In the genomic region with DNA sequence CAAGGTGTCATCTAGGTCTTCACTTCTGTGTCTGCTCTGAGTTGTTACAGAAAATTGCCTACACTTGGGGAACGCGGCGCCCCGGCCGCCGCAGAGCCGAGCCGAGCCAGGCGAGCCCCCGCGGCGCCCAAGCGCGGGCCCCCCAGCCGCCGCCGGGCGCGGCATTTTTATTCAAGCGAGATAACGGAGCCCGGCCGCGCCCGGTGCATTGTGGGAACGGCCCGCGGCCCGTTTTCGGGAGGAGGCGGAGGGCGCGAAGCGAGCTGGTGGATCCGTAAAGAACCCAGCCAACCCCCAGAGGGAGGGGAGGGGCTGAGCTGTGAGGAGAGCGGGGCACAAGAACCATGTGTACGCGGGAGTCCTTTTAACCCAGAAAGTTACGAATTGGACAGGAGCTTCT, we compare ENCODE assay signal across 8 cellular contexts.
DNase-seq lines count a peak whose midpoint lies in the region; ATAC-seq and TF ChIP-seq lines count a peak whose summit lies in the region.

No MANE protein-coding gene starts in this region.

- H2BK15ac ChIP-seq in mesenchymal stem cell (ENCODE audit: low read depth, poor library complexity, severe bottlenecking) = no peak overlapping the region

- in situ Hi-C loops in Caki2 (cut with HindIII; ENCODE audit: low pct_unique_long_range_greater_than_20kb, low sequenced_read_pairs) = no loop called here

- H4K91ac ChIP-seq in mesenchymal stem cell (ENCODE audit: low read length) = no peak overlapping the region

- H3K9me3 ChIP-seq in endocrine pancreas (ENCODE audit: control insufficient read depth, low read length) = no peaks in the 10 kb centered on the region
- H3K9me3 ChIP-seq in mesenchymal stem cell (ENCODE audit: control insufficient read depth, low read length) = peaks cover 7% of the 10 kb centered on the region
- no peaks in the 10 kb centered on the region for H3K9me3 ChIP-seq in upper lobe of left lung

- no peak for TF ChIP-seq POLR2A in upper lobe of left lung (IDR thresholded peaks at IDR 0.05)

- no peak overlapping the region for H2BK120ac ChIP-seq in mesenchymal stem cell (ENCODE audit: low read depth, low read length)

- WGBS in mesenchymal stem cell = 2% methylated on average over 34 of the region's 39 CpGs
- 4 to 9% methylated on average over 7 to 39 of the region's 39 CpGs for WGBS in upper lobe of left lung, 2 donors

- no peak overlapping the region for H3K27ac ChIP-seq in mesenchymal stem cell (ENCODE audit: low read length, poor library complexity, severe bottlenecking)
- no peak overlapping the region for H3K27ac ChIP-seq in upper lobe of left lung

- peak overlapping the region in 1 of 2 experiments; percentile 47 for H3K4ac ChIP-seq in mesenchymal stem cell (ENCODE audit: low read depth in 1 of 2, low read length in 2 of 2)

- TF ChIP-seq EP300 in upper lobe of left lung (IDR thresholded peaks at IDR 0.05) = no peak

- H3K4me2 ChIP-seq in mesenchymal stem cell (ENCODE audit: low read length, poor library complexity, severe bottlenecking) = peak overlapping the region; percentile 74

- H3K4me3 ChIP-seq in endocrine pancreas (ENCODE audit: control insufficient read depth, insufficient read depth, low read length) = peak overlapping the region; percentile 10
- peak overlapping the region; percentile 32 to 73 for H3K4me3 ChIP-seq in mesenchymal stem cell (ENCODE audit: insufficient read depth in 1 of 2, low read depth in 1 of 2, low read length in 2 of 2)
- H3K4me3 ChIP-seq in upper lobe of left lung = peak overlapping the region in 3 of 4 donors; percentile 21 to 33 (median 29)

- H2AFZ ChIP-seq in mesenchymal stem cell (ENCODE audit: low read depth, low read length) = peak overlapping the region; percentile 39

- DNase-seq in Caki2 (ENCODE audit: low read depth) (peak; percentile 25), NCI-H1105 (lab: John Stamatoyannopoulos, UW) (peak; percentile 19), mesenchymal stem cell (peak; percentile 35), upper lobe of left lung (peak in 1 of 2 donors; percentile 88), DMS79 (lab: John Stamatoyannopoulos, UW) (no peak), mesenteric fat pad (ENCODE audit: low spot score) (no peak)

- H3K4me1 ChIP-seq in endocrine pancreas (ENCODE audit: control insufficient read depth, insufficient read depth, low read length) = no peaks in the 10 kb centered on the region
- peaks cover 5% of the 10 kb centered on the region for H3K4me1 ChIP-seq in mesenchymal stem cell (ENCODE audit: control insufficient read depth, insufficient read depth, low read depth, low read length)
- peaks cover 0 to 8% (median 0%) of the 10 kb centered on the region in 4 donors for H3K4me1 ChIP-seq in upper lobe of left lung

- no peak overlapping the region for H2BK5ac ChIP-seq in mesenchymal stem cell (ENCODE audit: low read depth, low read length, poor library complexity, severe bottlenecking)

- H3K36me3 ChIP-seq in endocrine pancreas (ENCODE audit: control insufficient read depth, insufficient read depth, low read length) (no peaks in the 10 kb centered on the region), mesenchymal stem cell (ENCODE audit: control insufficient read depth in 1 of 2, insufficient read depth in 2 of 2, low read depth in 1 of 2, low read length in 2 of 2) (no peaks in the 10 kb centered on the region), upper lobe of left lung (no peaks in the 10 kb centered on the region)

- no peak overlapping the region for H2AK5ac ChIP-seq in mesenchymal stem cell (ENCODE audit: low read length, severe bottlenecking)

- ATAC-seq in upper lobe of left lung (ENCODE audit: low FRiP score in 2 of 2) (peak in 1 of 2 donors; percentile 75), HG02884 (IDR thresholded peaks at IDR 0.05; ENCODE audit: unreplicated experiment) (no peak)

- TF ChIP-seq CTCF in upper lobe of left lung (IDR thresholded peaks at IDR 0.05) = no peak

- H3K9ac ChIP-seq in endocrine pancreas (ENCODE audit: control insufficient read depth, insufficient read depth, low read length) (no peak overlapping the region), mesenchymal stem cell (ENCODE audit: low read length) (peak overlapping the region; percentile 83)

- no peak overlapping the region for H4K8ac ChIP-seq in mesenchymal stem cell (ENCODE audit: low read length)

- H3K23ac ChIP-seq in mesenchymal stem cell (ENCODE audit: low read length in 2 of 2) = no peak overlapping the region

- H3K14ac ChIP-seq in mesenchymal stem cell (ENCODE audit: low read length in 2 of 2) = peak overlapping the region in 1 of 2 experiments; percentile 55

- H3K18ac ChIP-seq in mesenchymal stem cell (ENCODE audit: low read depth in 1 of 2, low read length in 2 of 2) = no peak overlapping the region

- H2BK12ac ChIP-seq in mesenchymal stem cell (ENCODE audit: low read length in 2 of 2) = no peak overlapping the region

- H3K27me3 ChIP-seq in endocrine pancreas (ENCODE audit: control insufficient read depth, insufficient read depth, low read length) (no peaks in the 10 kb centered on the region), mesenchymal stem cell (ENCODE audit: control insufficient read depth in 1 of 2, insufficient read depth in 1 of 2, low read length in 2 of 2) (no peaks in the 10 kb centered on the region), upper lobe of left lung (no peaks in the 10 kb centered on the region)

- H3K79me1 ChIP-seq in mesenchymal stem cell (replicated peaks; ENCODE audit: low read length, poor library complexity, severe bottlenecking) = no peaks in the 10 kb centered on the region

Comparison
In these comparisons a context has a peak if more than half of its experiments do, and no peak if none do; other contexts are left out.
1. DNase-seq: peak in Caki2 (single experiment), NCI-H1105 (single experiment) and mesenchymal stem cell (single experiment); none in DMS79 (single experiment) and mesenteric fat pad (single experiment).
2. Peak in every context shown above with its lines, with median percentiles within 50 percentile points of each other: H3K4me3 ChIP-seq.